ENCODE assay signal across 20 cellular contexts in genomic region chr9:125486576-125486975, GRCh38.
DNase-seq lines count a peak whose midpoint lies in the region; ATAC-seq and TF ChIP-seq lines count a peak whose summit lies in the region.
"Had no signal": no experiment of that assay in that cellular context is flagged by ENCODE, and none has a peak within 500 bp of the region (broad histone marks: within the 10 kb centered on the region; RNA-seq: fewer than 3 reads in every experiment).

No MANE protein-coding gene starts in this region.

- peaks cover 6% of the 10 kb centered on the region for H3K36me3 Mint-ChIP-seq in MCF 10A (ENCODE audit: insufficient read depth, unreplicated experiment)

- CTCF ChIA-PET in MCF 10A (lab: Yijun Ruan, JAX), result no interaction called here

- H3K4me1 Mint-ChIP-seq in MCF 10A (ENCODE audit: insufficient read depth, unreplicated experiment), result peaks cover 8% of the 10 kb centered on the region
- H3K4me1 Mint-ChIP-seq: activated naive CD8-positive, alpha-beta T cell treated with anti-CD3 and anti-CD28 coated beads, Interleukin-2, amount 10 ng/mL, durations not matched to agents 7 days and 5 days had no signal

- H3K4me3 ChIP-seq in breast epithelium (no peak overlapping the region), muscle layer of colon (ENCODE audit: low read depth in 1 of 2, low read length in 2 of 2) (no peak overlapping the region), uterus (no peak overlapping the region)
- H3K4me3 ChIP-seq: BLaER1 treated with 17β-estradiol and CSF1 and Interleukin-3, amounts not matched to agents 10 nM and 100 nM; tibial artery had no signal

- POLR2A ChIA-PET in MCF 10A (lab: Yijun Ruan, JAX), result no interaction called here

- ATAC-seq in left cardiac atrium (peak; percentile 70 to 86), GM21528 (IDR thresholded peaks at IDR 0.05; ENCODE audit: low FRiP score, unreplicated experiment) (no peak), HG03520 (IDR thresholded peaks at IDR 0.05; ENCODE audit: unreplicated experiment) (no peak)
- ATAC-seq: activated CD8-positive, alpha-beta T cell treated with anti-CD3 and anti-CD28 coated beads for 36 hours; activated T-cell treated with anti-CD3 and anti-CD28 coated beads, Interleukin-2, amount 50 U/mL, for 72 hours; HCT116 had no signal

- H3K27me3 Mint-ChIP-seq in MCF 10A (ENCODE audit: insufficient read depth, unreplicated experiment), result no peaks in the 10 kb centered on the region
- H3K27me3 Mint-ChIP-seq: activated CD8-positive, alpha-beta T cell treated with anti-CD3 and anti-CD28 coated beads for 36 hours; activated naive CD8-positive, alpha-beta T cell treated with anti-CD3 and anti-CD28 coated beads, Interleukin-2, amount 10 ng/mL, durations not matched to agents 7 days and 5 days; naive B cell had no signal

- BruUV-seq in MCF 10A (replicated peaks; lab: Mats Ljungman, UMichigan), result no TSS peak

- H3K9ac ChIP-seq in muscle layer of colon (ENCODE audit: low read length), result no peak overlapping the region
- H3K9ac ChIP-seq: BLaER1 treated with 17β-estradiol and CSF1 and Interleukin-3, amounts not matched to agents 10 nM and 100 nM had no signal

- H3K27ac ChIP-seq in breast epithelium, result no peak overlapping the region
- H3K27ac ChIP-seq in muscle layer of colon (ENCODE audit: low read depth, low read length), result peak overlapping the region; percentile 86
- peak overlapping the region; percentile 19 to 84 for H3K27ac ChIP-seq in uterus
- H3K27ac ChIP-seq: BLaER1 treated with 17β-estradiol and CSF1 and Interleukin-3, amounts not matched to agents 10 nM and 100 nM; tibial artery had no signal

- H3K27ac Mint-ChIP-seq in MCF 10A (ENCODE audit: low read depth, unreplicated experiment), result peak overlapping the region; percentile 68
- H3K27ac Mint-ChIP-seq: activated CD8-positive, alpha-beta T cell treated with anti-CD3 and anti-CD28 coated beads for 36 hours; activated naive CD8-positive, alpha-beta T cell treated with anti-CD3 and anti-CD28 coated beads, Interleukin-2, amount 10 ng/mL, durations not matched to agents 7 days and 5 days; activated T-cell treated with anti-CD3 and anti-CD28 coated beads, Interleukin-2, amount 50 U/mL, for 72 hours had no signal

- DNase-seq in MCF 10A (ENCODE audit: unreplicated experiment) (no peak), breast epithelium (ENCODE audit: low spot score in 2 of 2) (no peak), left cardiac atrium (peak; percentile 59), uterus (peak in 1 of 2 donors; percentile 32), NCI-H345 (lab: John Stamatoyannopoulos, UW) (no peak)
- DNase-seq: 8988T; activated CD8-positive, alpha-beta T cell treated with anti-CD3 and anti-CD28 coated beads for 36 hours; activated naive CD8-positive, alpha-beta T cell treated with anti-CD3 and anti-CD28 coated beads, Interleukin-2, amount 10 ng/mL, durations not matched to agents 7 days and 5 days; activated T-cell treated with anti-CD3 and anti-CD28 coated beads, Interleukin-2, amount 50 U/mL, for 72 hours; effector CD4-positive, alpha-beta T cell; kidney glomerular epithelial cell; naive B cell; NCI-H187; NCI-H446 treated with DMSO at 0.1 percent for 48 hours had no signal

- TF ChIP-seq POLR2A in breast epithelium (IDR thresholded peaks at IDR 0.05) (no peak), uterus (IDR thresholded peaks at IDR 0.05) (no peak)

- no peak for TF ChIP-seq CTCF in MCF 10A (IDR thresholded peaks at IDR 0.05; ENCODE audit: unreplicated experiment)
- no peak for TF ChIP-seq CTCF in breast epithelium (IDR thresholded peaks at IDR 0.05)
- TF ChIP-seq CTCF in uterus (IDR thresholded peaks at IDR 0.05), result no peak

- no peaks in the 10 kb centered on the region for H3K27me3 ChIP-seq in breast epithelium
- no peaks in the 10 kb centered on the region for H3K27me3 ChIP-seq in muscle layer of colon (ENCODE audit: control insufficient read depth in 1 of 2, insufficient read depth in 2 of 2, low read length in 2 of 2)
- no peaks in the 10 kb centered on the region for H3K27me3 ChIP-seq in uterus
- H3K27me3 ChIP-seq: BLaER1 treated with 17β-estradiol and CSF1 and Interleukin-3, amounts not matched to agents 10 nM and 100 nM; tibial artery had no signal

- H3K4me1 ChIP-seq in breast epithelium, result no peaks in the 10 kb centered on the region
- peaks cover 28% of the 10 kb centered on the region for H3K4me1 ChIP-seq in muscle layer of colon (ENCODE audit: insufficient read depth, low read length)
- H3K4me1 ChIP-seq in uterus, result peaks cover 3 to 12% of the 10 kb centered on the region in 2 donors
- H3K4me1 ChIP-seq: BLaER1 treated with 17β-estradiol and CSF1 and Interleukin-3, amounts not matched to agents 10 nM and 100 nM had no signal

- no peaks in the 10 kb centered on the region for H3K36me3 ChIP-seq in breast epithelium
- peaks cover 1% of the 10 kb centered on the region for H3K36me3 ChIP-seq in muscle layer of colon (ENCODE audit: insufficient read depth, low read length)
- H3K36me3 ChIP-seq in uterus, result no peaks in the 10 kb centered on the region

- intact Hi-C loops in MCF 10A (cut with micrococcal nuclease), result no loop called here
- intact Hi-C loops in breast epithelium (cut with DNase I; ENCODE audit: low total_unique reads), result no loop called here
- intact Hi-C loops in left cardiac atrium (cut with DNase I), result loop anchor here in 1 of 2 donors (10.0 kb wide), 1 partner anchor 48 kb away; no protein-coding TSS in a partner anchor
- intact Hi-C loops in uterus (cut with DNase I; ENCODE audit: low total_unique reads), result no loop called here

- no peaks in the 10 kb centered on the region for H3K9me3 Mint-ChIP-seq in MCF 10A (ENCODE audit: unreplicated experiment)
- H3K9me3 Mint-ChIP-seq: activated CD8-positive, alpha-beta T cell treated with anti-CD3 and anti-CD28 coated beads for 36 hours; activated naive CD8-positive, alpha-beta T cell treated with anti-CD3 and anti-CD28 coated beads, Interleukin-2, amount 10 ng/mL, durations not matched to agents 7 days and 5 days; activated T-cell treated with anti-CD3 and anti-CD28 coated beads, Interleukin-2, amount 50 U/mL, for 72 hours; naive B cell had no signal

- no peaks in the 10 kb centered on the region for H3K9me3 ChIP-seq in breast epithelium
- H3K9me3 ChIP-seq in muscle layer of colon (ENCODE audit: low read length), result no peaks in the 10 kb centered on the region
- no peaks in the 10 kb centered on the region for H3K9me3 ChIP-seq in uterus
- H3K9me3 ChIP-seq: BLaER1 treated with 17β-estradiol and CSF1 and Interleukin-3, amounts not matched to agents 10 nM and 100 nM; tibial artery had no signal

- H3K4me3 Mint-ChIP-seq in MCF 10A (ENCODE audit: unreplicated experiment), result no peak overlapping the region
- H3K4me3 Mint-ChIP-seq: activated CD8-positive, alpha-beta T cell treated with anti-CD3 and anti-CD28 coated beads for 36 hours; activated naive CD8-positive, alpha-beta T cell treated with anti-CD3 and anti-CD28 coated beads, Interleukin-2, amount 10 ng/mL, durations not matched to agents 7 days and 5 days; activated T-cell treated with anti-CD3 and anti-CD28 coated beads, Interleukin-2, amount 50 U/mL, for 72 hours; naive B cell had no signal

Comparison
In these comparisons a context has a peak if more than half of its experiments do, and no peak if none do; other contexts are left out.
1. H3K27ac ChIP-seq: peak in muscle layer of colon (single experiment) and uterus (2 of 2); none in breast epithelium (0 of 2).
2. ATAC-seq: peak in left cardiac atrium (2 of 2); none in GM21528 (single experiment) and HG03520 (single experiment).